Comparison of ENCODE assay signal across 32 cellular contexts in the genomic region with DNA sequence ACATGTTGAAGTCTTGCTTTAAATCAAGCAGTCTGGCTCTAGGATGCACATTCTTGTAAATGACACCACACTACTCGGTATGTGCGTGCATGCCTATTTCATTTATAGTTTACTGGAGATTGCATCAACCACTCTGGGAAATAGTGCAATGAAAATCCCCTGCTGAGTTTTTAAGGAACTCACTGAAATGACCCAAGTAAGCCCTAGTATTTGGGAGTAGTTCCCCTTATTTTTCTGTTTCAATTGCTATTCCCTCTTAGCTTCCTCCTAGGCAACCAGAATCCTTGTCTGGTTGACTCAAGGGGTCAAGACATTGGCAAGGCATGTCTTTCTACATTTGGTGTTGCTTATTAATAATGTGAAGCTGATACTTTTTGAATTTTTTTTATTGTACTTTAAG.
"Had no signal": no experiment of that assay in that cellular context is flagged by ENCODE, and none has a peak within 500 bp of the region (broad histone marks: within the 10 kb centered on the region; RNA-seq: fewer than 3 reads in every experiment).

No MANE protein-coding gene starts in this region.

- FAIRE-seq: colon, K562, RCC 7860, TTC549 had no signal

- H3K27ac Mint-ChIP-seq: activated CD4-positive, alpha-beta T cell treated with anti-CD3 and anti-CD28 coated beads for 36 hours; activated CD4-positive, alpha-beta T cell treated with anti-CD3 and anti-CD28 coated beads, Interleukin-2, amount 10 ng/mL, durations not matched to agents 7 days and 5 days; activated CD8-positive, alpha-beta T cell treated with anti-CD3 and anti-CD28 coated beads, Interleukin-2, amount 10 ng/mL, durations not matched to agents 7 days and 5 days; activated naive CD4-positive, alpha-beta T cell treated with anti-CD3 and anti-CD28 coated beads for 36 hours; activated naive CD8-positive, alpha-beta T cell; activated naive CD8-positive, alpha-beta T cell treated with anti-CD3 and anti-CD28 coated beads, Interleukin-2, amount 50 U/mL, for 24 hours; activated T-cell treated with anti-CD3 and anti-CD28 coated beads, Interleukin-2, amount 50 U/mL, for 24 hours; activated T-helper 2 cell treated with anti-CD3 and anti-CD28 coated beads, Interferon-gamma antibody, Interleukin-2, Interleukin-4, amounts not matched to agents 10 μg/mL and 5 μg/mL and 100 μg/mL, durations not matched to agents 14 hours and 24 hours and 36 hours; WTC11 had no signal

- H3K27me3 ChIP-seq: cardiac muscle cell, SJCRH30 had no signal

- H3K4me1 Mint-ChIP-seq: activated CD4-positive, alpha-beta T cell treated with anti-CD3 and anti-CD28 coated beads for 36 hours; activated CD4-positive, alpha-beta T cell treated with anti-CD3 and anti-CD28 coated beads, Interleukin-2, amount 10 ng/mL, durations not matched to agents 7 days and 5 days; activated naive CD8-positive, alpha-beta T cell treated with anti-CD3 and anti-CD28 coated beads, Interleukin-2, amount 50 U/mL, for 24 hours; WTC11 had no signal

- H3K27ac ChIP-seq: cardiac muscle cell, PC-9, RWPE1, SJCRH30, SK-N-MC had no signal

- H3K36me3 Mint-ChIP-seq: activated naive CD8-positive, alpha-beta T cell; WTC11 had no signal

- H3K27me3 Mint-ChIP-seq: activated CD4-positive, alpha-beta T cell treated with anti-CD3 and anti-CD28 coated beads for 36 hours; activated CD4-positive, alpha-beta T cell treated with anti-CD3 and anti-CD28 coated beads, Interleukin-2, amount 10 ng/mL, durations not matched to agents 7 days and 5 days; activated naive CD8-positive, alpha-beta T cell treated with anti-CD3 and anti-CD28 coated beads, Interleukin-2, amount 50 U/mL, for 24 hours had no signal

- H3K36me3 ChIP-seq: cardiac muscle cell, SJCRH30 had no signal

- DNase-seq: activated CD4-positive, alpha-beta T cell treated with anti-CD3 and anti-CD28 coated beads for 36 hours; activated CD4-positive, alpha-beta T cell treated with anti-CD3 and anti-CD28 coated beads, Interleukin-2, amount 10 ng/mL, durations not matched to agents 7 days and 5 days; activated CD4-positive, alpha-beta T cell treated with anti-CD3 and anti-CD28 coated beads, Interleukin-2, amount 50 U/mL, for 48 hours; activated CD8-positive, alpha-beta T cell treated with anti-CD3 and anti-CD28 coated beads, Interleukin-2, amount 10 ng/mL, durations not matched to agents 7 days and 5 days; activated gamma-delta T cell; activated naive CD4-positive, alpha-beta T cell treated with anti-CD3 and anti-CD28 coated beads for 36 hours; activated naive CD8-positive, alpha-beta T cell treated with anti-CD3 and anti-CD28 coated beads, Interleukin-2, amount 50 U/mL, for 24 hours; activated T-cell treated with anti-CD3 and anti-CD28 coated beads, Interleukin-2, amount 50 U/mL, for 24 hours; anterior cingulate cortex; Karpas-422; NCI-H1092; NCI-H1436 treated with DMSO at 0.1 percent for 48 hours; NCI-H1694 treated with DMSO at 0.1 percent for 48 hours; NCI-H2029; NCI-H2107; NCI-H2171; NCI-H524 treated with DMSO at 0.1 percent for 48 hours; PC-9; SJCRH30; T1000 had no signal

- H3K4me2 ChIP-seq: PC-9 had no signal

- H3K9me3 ChIP-seq: SJCRH30 had no signal

- H3K4me1 ChIP-seq: SJCRH30 had no signal

- H3K4me3 ChIP-seq: cardiac muscle cell, K562, PC-9, SJCRH30, SK-N-MC had no signal

- H2AFZ ChIP-seq: PC-9 had no signal

- H3K4me3 Mint-ChIP-seq: activated CD4-positive, alpha-beta T cell treated with anti-CD3 and anti-CD28 coated beads for 36 hours; activated CD4-positive, alpha-beta T cell treated with anti-CD3 and anti-CD28 coated beads, Interleukin-2, amount 10 ng/mL, durations not matched to agents 7 days and 5 days; activated CD8-positive, alpha-beta T cell treated with anti-CD3 and anti-CD28 coated beads, Interleukin-2, amount 10 ng/mL, durations not matched to agents 7 days and 5 days; activated naive CD4-positive, alpha-beta T cell treated with anti-CD3 and anti-CD28 coated beads for 36 hours; activated naive CD8-positive, alpha-beta T cell; activated naive CD8-positive, alpha-beta T cell treated with anti-CD3 and anti-CD28 coated beads, Interleukin-2, amount 50 U/mL, for 24 hours; activated T-cell treated with anti-CD3 and anti-CD28 coated beads, Interleukin-2, amount 50 U/mL, for 24 hours; WTC11 had no signal

- ATAC-seq: activated CD4-positive, alpha-beta T cell treated with anti-CD3 and anti-CD28 coated beads for 36 hours; activated CD4-positive, CD25-positive, alpha-beta regulatory T cell treated with anti-CD3 and anti-CD28 coated beads, Interleukin-2, amount 50 U/mL, for 24 hours; activated CD8-positive, alpha-beta T cell treated with anti-CD3 and anti-CD28 coated beads, Interleukin-2, amount 10 ng/mL, durations not matched to agents 7 days and 5 days; activated naive CD8-positive, alpha-beta T cell treated with anti-CD3 and anti-CD28 coated beads, Interleukin-2, amount 50 U/mL, for 24 hours; K562; Right ventricle myocardium inferior; WTC11 had no signal
